In genomic region chr14:68945190-68945584, GRCh38 we compare ENCODE assay signal across 10 cellular contexts. TPM values are rescaled to one million over a fixed set of nuclear protein-coding genes. Genes with fewer than 3 reads are reported as not detected.
A peak's percentile ranks its signal among the peaks of the same experiment; 100 is the strongest.
DNase-seq lines count a peak whose midpoint lies in the region; ATAC-seq and TF ChIP-seq lines count a peak whose summit lies in the region.
"Had no signal": no experiment of that assay in that cellular context is flagged by ENCODE, and none has a peak within 500 bp of the region (broad histone marks: within the 10 kb centered on the region; RNA-seq: fewer than 3 reads in every experiment).

No MANE protein-coding gene starts in this region.

- TF ChIP-seq CTCF in ascending aorta (IDR thresholded peaks at IDR 0.05) (no peak), thoracic aorta (IDR thresholded peaks at IDR 0.05) (no peak)

- no peaks in the 10 kb centered on the region for H3K9me3 ChIP-seq in ascending aorta
- no peaks in the 10 kb centered on the region for H3K9me3 ChIP-seq in mucosa of stomach (ENCODE audit: control insufficient read depth, low read length)
- H3K9me3 ChIP-seq in thoracic aorta, result no peaks in the 10 kb centered on the region

- no peaks in the 10 kb centered on the region for H3K9me3 Mint-ChIP-seq in activated CD4-positive, alpha-beta T cell treated with anti-CD3 and anti-CD28 coated beads, Interleukin-2, amount 10 ng/mL, durations not matched to agents 24 days and 14 days

- H3K27ac Mint-ChIP-seq in activated CD4-positive, alpha-beta T cell treated with anti-CD3 and anti-CD28 coated beads, Interleukin-2, amount 10 ng/mL, durations not matched to agents 24 days and 14 days, result peak overlapping the region; percentile 60

- H3K27ac ChIP-seq in ascending aorta, result peak overlapping the region; percentile 92 to 93
- H3K27ac ChIP-seq in thoracic aorta, result peak overlapping the region; percentile 94 to 97

- peak overlapping the region in 1 of 2 donors; percentile 52 for H3K4me3 ChIP-seq in ascending aorta
- no peak overlapping the region for H3K4me3 ChIP-seq in mucosa of stomach (ENCODE audit: low read length)
- peak overlapping the region; percentile 51 for H3K4me3 ChIP-seq in thoracic aorta

- H3K4me1 ChIP-seq in ascending aorta (peaks cover 67 to 97% of the 10 kb centered on the region in 2 donors), mucosa of stomach (ENCODE audit: control insufficient read depth, insufficient read depth, low read length) (peaks cover 86% of the 10 kb centered on the region), thoracic aorta (ENCODE audit: control insufficient read depth in 1 of 2, low read depth in 2 of 2) (peaks cover 85 to 99% of the 10 kb centered on the region in 2 donors)

- no peak overlapping the region for H3K4me3 Mint-ChIP-seq in activated CD4-positive, alpha-beta T cell treated with anti-CD3 and anti-CD28 coated beads, Interleukin-2, amount 10 ng/mL, durations not matched to agents 24 days and 14 days

- H3K36me3 Mint-ChIP-seq in activated CD4-positive, alpha-beta T cell treated with anti-CD3 and anti-CD28 coated beads, Interleukin-2, amount 10 ng/mL, durations not matched to agents 24 days and 14 days (ENCODE audit: low read depth), result no peaks in the 10 kb centered on the region

- ATAC-seq in thoracic aorta (ENCODE audit: insufficient number of reproducible peaks, low FRiP score, low read depth) (no peak), HG03439 (IDR thresholded peaks at IDR 0.05; ENCODE audit: unreplicated experiment) (no peak), HG02642 (IDR thresholded peaks at IDR 0.05; ENCODE audit: poor library complexity, unreplicated experiment) (no peak)
- ATAC-seq: sciatic nerve had no signal

- no peak for DNase-seq in activated CD4-positive, alpha-beta T cell treated with anti-CD3 and anti-CD28 coated beads, Interleukin-2, amount 10 ng/mL, durations not matched to agents 24 days and 14 days
- DNase-seq in activated CD4-positive, alpha-beta T cell treated with anti-CD3 and anti-CD28 coated beads, Interleukin-2, amount 50 U/mL, for 1 hour, result no peak
- DNase-seq in ascending aorta (ENCODE audit: low spot score in 2 of 2) (no peak), thoracic aorta (ENCODE audit: low spot score) (no peak)
- no peak for DNase-seq in activated CD8-positive, alpha-beta memory T cell treated with anti-CD3 and anti-CD28 coated beads for 24 hours
- DNase-seq: activated T-cell treated with anti-CD3 and anti-CD28 coated beads, Interleukin-2, amount 50 U/mL, for 48 hours had no signal

- no peaks in the 10 kb centered on the region for H3K36me3 ChIP-seq in ascending aorta
- no peaks in the 10 kb centered on the region for H3K36me3 ChIP-seq in mucosa of stomach (ENCODE audit: control insufficient read depth, insufficient read depth, low read length)
- H3K36me3 ChIP-seq in thoracic aorta, result no peaks in the 10 kb centered on the region

- intact Hi-C loops in activated CD4-positive, alpha-beta T cell treated with anti-CD3 and anti-CD28 coated beads, Interleukin-2, amount 10 ng/mL, durations not matched to agents 24 days and 14 days (cut with micrococcal nuclease), result no loop called here
- intact Hi-C loops in ascending aorta (cut with DNase I), result no loop called here

- H3K27me3 ChIP-seq in ascending aorta (no peaks in the 10 kb centered on the region), mucosa of stomach (ENCODE audit: control insufficient read depth, insufficient read depth, low read length) (no peaks in the 10 kb centered on the region), thoracic aorta (replicated peaks; ENCODE audit: insufficient read depth) (no peaks in the 10 kb centered on the region)

- peak overlapping the region; percentile 33 for H3K9ac ChIP-seq in mucosa of stomach (ENCODE audit: low read length)

- H3K27me3 Mint-ChIP-seq in activated CD4-positive, alpha-beta T cell treated with anti-CD3 and anti-CD28 coated beads, Interleukin-2, amount 10 ng/mL, durations not matched to agents 24 days and 14 days, result no peaks in the 10 kb centered on the region

- peaks cover 16% of the 10 kb centered on the region for H3K4me1 Mint-ChIP-seq in activated CD4-positive, alpha-beta T cell treated with anti-CD3 and anti-CD28 coated beads, Interleukin-2, amount 10 ng/mL, durations not matched to agents 24 days and 14 days

RNA-seq across cellular contexts. Expression of gene ACTN1, which starts 33.9 kb away (rescaled TPM):
- total RNA-seq in activated CD4-positive, alpha-beta T cell treated with anti-CD3 and anti-CD28 coated beads, Interleukin-2, amount 10 ng/mL, durations not matched to agents 24 days and 14 days, result 44.9 and 52.6 TPM in 2 replicates
- total RNA-seq in ascending aorta, result 814 TPM
- total RNA-seq in thoracic aorta, result 1,000 to 10,000 TPM; 1,201 to 1,291 TPM

Comparison
In these comparisons a context has a peak if more than half of its experiments do, and no peak if none do; other contexts are left out.
1. RNA of gene ACTN1, which starts 33.9 kb away (total RNA-seq): 1,201 to 1,291 TPM in thoracic aorta and 814 TPM in ascending aorta (single experiment); 44.9 to 52.6 TPM in activated CD4-positive, alpha-beta T cell treated with anti-CD3 and anti-CD28 coated beads, Interleukin-2, amount 10 ng/mL, durations not matched to agents 24 days and 14 days; every median in the first group is over 10 times any median in the second.